In the genomic region with DNA sequence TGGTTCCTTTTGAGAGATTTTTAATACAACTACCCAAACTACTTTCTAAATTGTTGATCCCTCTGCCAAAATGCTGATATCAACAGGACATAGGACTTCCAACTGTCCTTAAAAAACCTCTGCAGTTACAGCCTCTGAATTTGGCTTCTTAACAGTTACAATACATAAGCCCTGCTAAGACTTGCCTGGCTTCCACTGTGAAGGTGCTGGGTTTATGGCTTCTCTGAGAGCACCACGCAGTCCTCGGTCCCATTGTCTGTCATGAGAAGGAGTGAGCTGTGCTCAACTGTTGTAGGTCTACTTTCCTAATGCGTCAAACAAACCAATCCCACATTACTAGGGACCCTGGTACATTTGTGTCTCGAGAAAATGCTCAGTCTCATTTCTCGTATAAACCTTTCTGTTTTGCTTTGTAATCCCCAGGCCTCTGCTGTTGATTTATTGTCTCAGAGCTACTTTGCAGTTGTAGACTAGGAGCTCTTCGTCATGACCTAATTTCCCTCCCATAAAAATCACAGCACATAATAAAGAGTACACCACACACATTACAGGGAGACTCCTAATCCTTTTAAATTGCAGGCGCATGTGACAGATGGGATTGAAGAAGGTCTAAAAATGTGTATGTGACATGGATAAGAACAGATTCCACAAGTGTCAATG, we compare ENCODE assay signal across 1 cellular context.
TF ChIP-seq lines count a peak whose summit lies in the region.

No MANE protein-coding gene starts in this region.

TF ChIP-seq in GM12878, 131 proteins besides CTCF, POLR2A, EP300 and RAD21 (continued from another document):
- TF ChIP-seq, protein P1, sequence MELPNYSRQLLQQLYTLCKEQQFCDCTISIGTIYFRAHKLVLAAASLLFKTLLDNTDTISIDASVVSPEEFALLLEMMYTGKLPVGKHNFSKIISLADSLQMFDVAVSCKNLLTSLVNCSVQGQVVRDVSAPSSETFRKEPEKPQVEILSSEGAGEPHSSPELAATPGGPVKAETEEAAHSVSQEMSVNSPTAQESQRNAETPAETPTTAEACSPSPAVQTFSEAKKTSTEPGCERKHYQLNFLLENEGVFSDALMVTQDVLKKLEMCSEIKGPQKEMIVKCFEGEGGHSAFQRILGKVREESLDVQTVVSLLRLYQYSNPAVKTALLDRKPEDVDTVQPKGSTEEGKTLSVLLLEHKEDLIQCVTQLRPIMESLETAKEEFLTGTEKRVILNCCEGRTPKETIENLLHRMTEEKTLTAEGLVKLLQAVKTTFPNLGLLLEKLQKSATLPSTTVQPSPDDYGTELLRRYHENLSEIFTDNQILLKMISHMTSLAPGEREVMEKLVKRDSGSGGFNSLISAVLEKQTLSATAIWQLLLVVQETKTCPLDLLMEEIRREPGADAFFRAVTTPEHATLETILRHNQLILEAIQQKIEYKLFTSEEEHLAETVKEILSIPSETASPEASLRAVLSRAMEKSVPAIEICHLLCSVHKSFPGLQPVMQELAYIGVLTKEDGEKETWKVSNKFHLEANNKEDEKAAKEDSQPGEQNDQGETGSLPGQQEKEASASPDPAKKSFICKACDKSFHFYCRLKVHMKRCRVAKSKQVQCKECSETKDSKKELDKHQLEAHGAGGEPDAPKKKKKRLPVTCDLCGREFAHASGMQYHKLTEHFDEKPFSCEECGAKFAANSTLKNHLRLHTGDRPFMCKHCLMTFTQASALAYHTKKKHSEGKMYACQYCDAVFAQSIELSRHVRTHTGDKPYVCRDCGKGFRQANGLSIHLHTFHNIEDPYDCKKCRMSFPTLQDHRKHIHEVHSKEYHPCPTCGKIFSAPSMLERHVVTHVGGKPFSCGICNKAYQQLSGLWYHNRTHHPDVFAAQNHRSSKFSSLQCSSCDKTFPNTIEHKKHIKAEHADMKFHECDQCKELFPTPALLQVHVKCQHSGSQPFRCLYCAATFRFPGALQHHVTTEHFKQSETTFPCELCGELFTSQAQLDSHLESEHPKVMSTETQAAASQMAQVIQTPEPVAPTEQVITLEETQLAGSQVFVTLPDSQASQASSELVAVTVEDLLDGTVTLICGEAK (IDR thresholded peaks at IDR 0.05; ENCODE audit: borderline replicate concordance) = no peak
- no peak for TF ChIP-seq CREB1 (IDR thresholded peaks at IDR 0.05; ENCODE audit: low read depth)
- no peak for TF ChIP-seq EZH2 (IDR thresholded peaks at IDR 0.05; ENCODE audit: borderline replicate concordance, control insufficient read depth, low read depth, low read length)
- TF ChIP-seq, protein P2, sequence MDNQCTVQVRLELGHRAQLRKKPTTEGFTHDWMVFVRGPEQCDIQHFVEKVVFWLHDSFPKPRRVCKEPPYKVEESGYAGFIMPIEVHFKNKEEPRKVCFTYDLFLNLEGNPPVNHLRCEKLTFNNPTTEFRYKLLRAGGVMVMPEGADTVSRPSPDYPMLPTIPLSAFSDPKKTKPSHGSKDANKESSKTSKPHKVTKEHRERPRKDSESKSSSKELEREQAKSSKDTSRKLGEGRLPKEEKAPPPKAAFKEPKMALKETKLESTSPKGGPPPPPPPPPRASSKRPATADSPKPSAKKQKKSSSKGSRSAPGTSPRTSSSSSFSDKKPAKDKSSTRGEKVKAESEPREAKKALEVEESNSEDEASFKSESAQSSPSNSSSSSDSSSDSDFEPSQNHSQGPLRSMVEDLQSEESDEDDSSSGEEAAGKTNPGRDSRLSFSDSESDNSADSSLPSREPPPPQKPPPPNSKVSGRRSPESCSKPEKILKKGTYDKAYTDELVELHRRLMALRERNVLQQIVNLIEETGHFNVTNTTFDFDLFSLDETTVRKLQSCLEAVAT (IDR thresholded peaks at IDR 0.05) = no peak
- TF ChIP-seq ZNF274 (IDR thresholded peaks at IDR 0.05; ENCODE audit: insufficient read depth, insufficient read length) = no peak
- no peak for TF ChIP-seq GATAD2B (conservative IDR thresholded peaks at IDR 0.05; ENCODE audit: low read depth)
- TF ChIP-seq, protein P3, sequence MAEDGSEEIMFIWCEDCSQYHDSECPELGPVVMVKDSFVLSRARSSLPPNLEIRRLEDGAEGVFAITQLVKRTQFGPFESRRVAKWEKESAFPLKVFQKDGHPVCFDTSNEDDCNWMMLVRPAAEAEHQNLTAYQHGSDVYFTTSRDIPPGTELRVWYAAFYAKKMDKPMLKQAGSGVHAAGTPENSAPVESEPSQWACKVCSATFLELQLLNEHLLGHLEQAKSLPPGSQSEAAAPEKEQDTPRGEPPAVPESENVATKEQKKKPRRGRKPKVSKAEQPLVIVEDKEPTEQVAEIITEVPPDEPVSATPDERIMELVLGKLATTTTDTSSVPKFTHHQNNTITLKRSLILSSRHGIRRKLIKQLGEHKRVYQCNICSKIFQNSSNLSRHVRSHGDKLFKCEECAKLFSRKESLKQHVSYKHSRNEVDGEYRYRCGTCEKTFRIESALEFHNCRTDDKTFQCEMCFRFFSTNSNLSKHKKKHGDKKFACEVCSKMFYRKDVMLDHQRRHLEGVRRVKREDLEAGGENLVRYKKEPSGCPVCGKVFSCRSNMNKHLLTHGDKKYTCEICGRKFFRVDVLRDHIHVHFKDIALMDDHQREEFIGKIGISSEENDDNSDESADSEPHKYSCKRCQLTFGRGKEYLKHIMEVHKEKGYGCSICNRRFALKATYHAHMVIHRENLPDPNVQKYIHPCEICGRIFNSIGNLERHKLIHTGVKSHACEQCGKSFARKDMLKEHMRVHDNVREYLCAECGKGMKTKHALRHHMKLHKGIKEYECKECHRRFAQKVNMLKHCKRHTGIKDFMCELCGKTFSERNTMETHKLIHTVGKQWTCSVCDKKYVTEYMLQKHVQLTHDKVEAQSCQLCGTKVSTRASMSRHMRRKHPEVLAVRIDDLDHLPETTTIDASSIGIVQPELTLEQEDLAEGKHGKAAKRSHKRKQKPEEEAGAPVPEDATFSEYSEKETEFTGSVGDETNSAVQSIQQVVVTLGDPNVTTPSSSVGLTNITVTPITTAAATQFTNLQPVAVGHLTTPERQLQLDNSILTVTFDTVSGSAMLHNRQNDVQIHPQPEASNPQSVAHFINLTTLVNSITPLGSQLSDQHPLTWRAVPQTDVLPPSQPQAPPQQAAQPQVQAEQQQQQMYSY (CRISPR knock-in tag; IDR thresholded peaks at IDR 0.05) = no peak
- TF ChIP-seq, protein P4, sequence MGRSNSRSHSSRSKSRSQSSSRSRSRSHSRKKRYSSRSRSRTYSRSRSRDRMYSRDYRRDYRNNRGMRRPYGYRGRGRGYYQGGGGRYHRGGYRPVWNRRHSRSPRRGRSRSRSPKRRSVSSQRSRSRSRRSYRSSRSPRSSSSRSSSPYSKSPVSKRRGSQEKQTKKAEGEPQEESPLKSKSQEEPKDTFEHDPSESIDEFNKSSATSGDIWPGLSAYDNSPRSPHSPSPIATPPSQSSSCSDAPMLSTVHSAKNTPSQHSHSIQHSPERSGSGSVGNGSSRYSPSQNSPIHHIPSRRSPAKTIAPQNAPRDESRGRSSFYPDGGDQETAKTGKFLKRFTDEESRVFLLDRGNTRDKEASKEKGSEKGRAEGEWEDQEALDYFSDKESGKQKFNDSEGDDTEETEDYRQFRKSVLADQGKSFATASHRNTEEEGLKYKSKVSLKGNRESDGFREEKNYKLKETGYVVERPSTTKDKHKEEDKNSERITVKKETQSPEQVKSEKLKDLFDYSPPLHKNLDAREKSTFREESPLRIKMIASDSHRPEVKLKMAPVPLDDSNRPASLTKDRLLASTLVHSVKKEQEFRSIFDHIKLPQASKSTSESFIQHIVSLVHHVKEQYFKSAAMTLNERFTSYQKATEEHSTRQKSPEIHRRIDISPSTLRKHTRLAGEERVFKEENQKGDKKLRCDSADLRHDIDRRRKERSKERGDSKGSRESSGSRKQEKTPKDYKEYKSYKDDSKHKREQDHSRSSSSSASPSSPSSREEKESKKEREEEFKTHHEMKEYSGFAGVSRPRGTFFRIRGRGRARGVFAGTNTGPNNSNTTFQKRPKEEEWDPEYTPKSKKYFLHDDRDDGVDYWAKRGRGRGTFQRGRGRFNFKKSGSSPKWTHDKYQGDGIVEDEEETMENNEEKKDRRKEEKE (IDR thresholded peaks at IDR 0.05) = no peak
- TF ChIP-seq, protein P5, sequence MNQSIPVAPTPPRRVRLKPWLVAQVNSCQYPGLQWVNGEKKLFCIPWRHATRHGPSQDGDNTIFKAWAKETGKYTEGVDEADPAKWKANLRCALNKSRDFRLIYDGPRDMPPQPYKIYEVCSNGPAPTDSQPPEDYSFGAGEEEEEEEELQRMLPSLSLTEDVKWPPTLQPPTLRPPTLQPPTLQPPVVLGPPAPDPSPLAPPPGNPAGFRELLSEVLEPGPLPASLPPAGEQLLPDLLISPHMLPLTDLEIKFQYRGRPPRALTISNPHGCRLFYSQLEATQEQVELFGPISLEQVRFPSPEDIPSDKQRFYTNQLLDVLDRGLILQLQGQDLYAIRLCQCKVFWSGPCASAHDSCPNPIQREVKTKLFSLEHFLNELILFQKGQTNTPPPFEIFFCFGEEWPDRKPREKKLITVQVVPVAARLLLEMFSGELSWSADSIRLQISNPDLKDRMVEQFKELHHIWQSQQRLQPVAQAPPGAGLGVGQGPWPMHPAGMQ (IDR thresholded peaks at IDR 0.05; ENCODE audit: borderline replicate concordance) = no peak
- no peak for TF ChIP-seq IKZF1 (conservative IDR thresholded peaks at IDR 0.05)
- TF ChIP-seq YY1 (IDR thresholded peaks at IDR 0.05; ENCODE audit: low read depth, low read length) = no peak
- TF ChIP-seq JUNB (IDR thresholded peaks at IDR 0.05) = no peak
- TF ChIP-seq KDM1A (IDR thresholded peaks at IDR 0.05; ENCODE audit: borderline replicate concordance) = no peak
- TF ChIP-seq, protein P6, sequence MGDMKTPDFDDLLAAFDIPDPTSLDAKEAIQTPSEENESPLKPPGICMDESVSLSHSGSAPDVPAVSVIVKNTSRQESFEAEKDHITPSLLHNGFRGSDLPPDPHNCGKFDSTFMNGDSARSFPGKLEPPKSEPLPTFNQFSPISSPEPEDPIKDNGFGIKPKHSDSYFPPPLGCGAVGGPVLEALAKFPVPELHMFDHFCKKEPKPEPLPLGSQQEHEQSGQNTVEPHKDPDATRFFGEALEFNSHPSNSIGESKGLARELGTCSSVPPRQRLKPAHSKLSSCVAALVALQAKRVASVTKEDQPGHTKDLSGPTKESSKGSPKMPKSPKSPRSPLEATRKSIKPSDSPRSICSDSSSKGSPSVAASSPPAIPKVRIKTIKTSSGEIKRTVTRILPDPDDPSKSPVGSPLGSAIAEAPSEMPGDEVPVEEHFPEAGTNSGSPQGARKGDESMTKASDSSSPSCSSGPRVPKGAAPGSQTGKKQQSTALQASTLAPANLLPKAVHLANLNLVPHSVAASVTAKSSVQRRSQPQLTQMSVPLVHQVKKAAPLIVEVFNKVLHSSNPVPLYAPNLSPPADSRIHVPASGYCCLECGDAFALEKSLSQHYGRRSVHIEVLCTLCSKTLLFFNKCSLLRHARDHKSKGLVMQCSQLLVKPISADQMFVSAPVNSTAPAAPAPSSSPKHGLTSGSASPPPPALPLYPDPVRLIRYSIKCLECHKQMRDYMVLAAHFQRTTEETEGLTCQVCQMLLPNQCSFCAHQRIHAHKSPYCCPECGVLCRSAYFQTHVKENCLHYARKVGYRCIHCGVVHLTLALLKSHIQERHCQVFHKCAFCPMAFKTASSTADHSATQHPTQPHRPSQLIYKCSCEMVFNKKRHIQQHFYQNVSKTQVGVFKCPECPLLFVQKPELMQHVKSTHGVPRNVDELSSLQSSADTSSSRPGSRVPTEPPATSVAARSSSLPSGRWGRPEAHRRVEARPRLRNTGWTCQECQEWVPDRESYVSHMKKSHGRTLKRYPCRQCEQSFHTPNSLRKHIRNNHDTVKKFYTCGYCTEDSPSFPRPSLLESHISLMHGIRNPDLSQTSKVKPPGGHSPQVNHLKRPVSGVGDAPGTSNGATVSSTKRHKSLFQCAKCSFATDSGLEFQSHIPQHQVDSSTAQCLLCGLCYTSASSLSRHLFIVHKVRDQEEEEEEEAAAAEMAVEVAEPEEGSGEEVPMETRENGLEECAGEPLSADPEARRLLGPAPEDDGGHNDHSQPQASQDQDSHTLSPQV (IDR thresholded peaks at IDR 0.05) = no peak
- TF ChIP-seq, protein P7, sequence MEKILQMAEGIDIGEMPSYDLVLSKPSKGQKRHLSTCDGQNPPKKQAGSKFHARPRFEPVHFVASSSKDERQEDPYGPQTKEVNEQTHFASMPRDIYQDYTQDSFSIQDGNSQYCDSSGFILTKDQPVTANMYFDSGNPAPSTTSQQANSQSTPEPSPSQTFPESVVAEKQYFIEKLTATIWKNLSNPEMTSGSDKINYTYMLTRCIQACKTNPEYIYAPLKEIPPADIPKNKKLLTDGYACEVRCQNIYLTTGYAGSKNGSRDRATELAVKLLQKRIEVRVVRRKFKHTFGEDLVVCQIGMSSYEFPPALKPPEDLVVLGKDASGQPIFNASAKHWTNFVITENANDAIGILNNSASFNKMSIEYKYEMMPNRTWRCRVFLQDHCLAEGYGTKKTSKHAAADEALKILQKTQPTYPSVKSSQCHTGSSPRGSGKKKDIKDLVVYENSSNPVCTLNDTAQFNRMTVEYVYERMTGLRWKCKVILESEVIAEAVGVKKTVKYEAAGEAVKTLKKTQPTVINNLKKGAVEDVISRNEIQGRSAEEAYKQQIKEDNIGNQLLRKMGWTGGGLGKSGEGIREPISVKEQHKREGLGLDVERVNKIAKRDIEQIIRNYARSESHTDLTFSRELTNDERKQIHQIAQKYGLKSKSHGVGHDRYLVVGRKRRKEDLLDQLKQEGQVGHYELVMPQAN (conservative IDR thresholded peaks at IDR 0.05) = no peak
- TF ChIP-seq BHLHE40 (IDR thresholded peaks at IDR 0.05; ENCODE audit: borderline replicate concordance in 1 of 2, low read depth in 2 of 2, low read length in 1 of 2) = no peak
